ENCODE assay signal across 26 cellular contexts in genomic region chr17:68495081-68495480, GRCh38.
"Had no signal": no experiment of that assay in that cellular context is flagged by ENCODE, and none has a peak within 500 bp of the region (broad histone marks: within the 10 kb centered on the region; RNA-seq: fewer than 3 reads in every experiment).

No MANE protein-coding gene starts in this region.

- H3K36me3 Mint-ChIP-seq: activated CD8-positive, alpha-beta memory T cell treated with anti-CD3 and anti-CD28 coated beads, Interleukin-2, amount 10 ng/mL, durations not matched to agents 7 days and 5 days; T-cell had no signal

- DNase-seq: activated CD4-positive, alpha-beta T cell treated with anti-CD3 and anti-CD28 coated beads for 4 hours; activated CD8-positive, alpha-beta memory T cell treated with anti-CD3 and anti-CD28 coated beads, Interleukin-2, amount 10 ng/mL, durations not matched to agents 7 days and 5 days; activated effector memory CD4-positive, alpha-beta T cell treated with anti-CD3 and anti-CD28 coated beads, Interleukin-2, amount 50 U/mL, for 16 hours; activated naive CD4-positive, alpha-beta T cell treated with anti-CD3 and anti-CD28 coated beads, Interleukin-2, amount 50 U/mL, for 16 hours; activated T-cell treated with anti-CD3 and anti-CD28 coated beads, Interleukin-2, amount 50 U/mL, for 4 hours; body of pancreas; central memory CD4-positive, alpha-beta T cell; MG63; MV-4-11; NCI-H1092 treated with DMSO at 0.1 percent for 48 hours; NCI-H1417 treated with DMSO at 0.1 percent for 48 hours; NCI-H1694; NCI-H2029; NCI-H2107; NCI-H2171 treated with DMSO at 0.1 percent for 48 hours; NCI-H345; NCI-H510A; NCI-H69; NK-92 treated with Interleukin-12 subunit alpha and Interleukin-12 subunit beta, amount 100 ng/mL, for 24 hours; PC-3; SHP77 treated with DMSO at 0.1 percent for 48 hours; T-cell had no signal

- H3K27me3 ChIP-seq: ascending aorta, body of pancreas, MG63 had no signal

- H3K4me2 ChIP-seq: KMS-11 had no signal

- H3K9ac ChIP-seq: KMS-11 had no signal

- H3K4me3 Mint-ChIP-seq: activated CD8-positive, alpha-beta memory T cell treated with anti-CD3 and anti-CD28 coated beads, Interleukin-2, amount 10 ng/mL, durations not matched to agents 7 days and 5 days; activated T-cell treated with anti-CD3 and anti-CD28 coated beads, Interleukin-2, amount 50 U/mL, for 4 hours; T-cell had no signal

- H3K9me3 Mint-ChIP-seq: activated T-cell treated with anti-CD3 and anti-CD28 coated beads, Interleukin-2, amount 50 U/mL, for 4 hours had no signal

- H3K36me3 ChIP-seq: ascending aorta, MG63 had no signal

- H3K9me3 ChIP-seq: ascending aorta, body of pancreas, MG63 had no signal

- H3K4me3 ChIP-seq: ascending aorta, body of pancreas, MG63 had no signal

- ATAC-seq: activated CD8-positive, alpha-beta memory T cell treated with anti-CD3 and anti-CD28 coated beads, Interleukin-2, amount 10 ng/mL, durations not matched to agents 7 days and 5 days; activated T-cell treated with anti-CD3 and anti-CD28 coated beads, Interleukin-2, amount 50 U/mL, for 4 hours; body of pancreas; PC-3; T-cell had no signal

- FAIRE-seq: bronchial epithelial cell had no signal

- H3K27ac ChIP-seq: ascending aorta, body of pancreas, KMS-11, VCaP had no signal

- H3K27ac Mint-ChIP-seq: activated CD8-positive, alpha-beta memory T cell treated with anti-CD3 and anti-CD28 coated beads, Interleukin-2, amount 10 ng/mL, durations not matched to agents 7 days and 5 days; T-cell had no signal
